Comparison of ENCODE assay signal across 8 cellular contexts in the genomic region with DNA sequence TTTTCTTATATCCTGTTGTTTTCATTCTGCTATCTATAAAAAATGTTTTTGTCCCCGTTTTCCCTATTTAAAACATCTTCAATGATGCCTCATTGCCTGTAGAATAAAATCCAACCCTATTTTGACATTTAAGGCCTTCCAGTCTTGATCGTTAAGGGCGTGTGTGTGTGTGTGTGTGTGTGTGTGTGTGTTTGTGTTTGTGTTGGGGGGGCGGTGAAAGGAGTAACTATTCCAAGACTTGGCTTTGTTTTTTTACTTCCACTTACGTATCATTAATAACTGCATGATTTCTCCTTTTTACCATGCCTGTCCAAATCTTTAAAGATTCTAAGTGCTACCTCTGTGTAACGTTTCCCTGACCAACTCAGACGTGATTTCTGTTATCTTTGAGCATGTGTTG. TPM values are rescaled to one million over a fixed set of nuclear protein-coding genes. Genes with fewer than 3 reads are reported as not detected.
A peak's percentile ranks its signal among the peaks of the same experiment; 100 is the strongest.
DNase-seq lines count a peak whose midpoint lies in the region; ATAC-seq and TF ChIP-seq lines count a peak whose summit lies in the region.

No MANE protein-coding gene starts in this region.

- peak in 4 of 5 donors; percentile 1 to 39 (median 14) for DNase-seq in CD4-positive, alpha-beta memory T cell
- no peak for DNase-seq in MCF 10A (ENCODE audit: unreplicated experiment)
- DNase-seq in left colon: no peak
- no peak for DNase-seq in HuH-7 (ENCODE audit: low spot score)
- DNase-seq in NCI-H1436 (lab: John Stamatoyannopoulos, UW): no peak

- H3K79me2 ChIP-seq in Loucy (ENCODE audit: insufficient read depth, low read length): peaks cover 91% of the 10 kb centered on the region

- H3K9me3 ChIP-seq in CD4-positive, alpha-beta memory T cell (ENCODE audit: control insufficient read depth in 1 of 2, low read length in 2 of 2): no peaks in the 10 kb centered on the region
- no peaks in the 10 kb centered on the region for H3K9me3 ChIP-seq in Loucy (ENCODE audit: insufficient read depth, low read depth, low read length)
- no peaks in the 10 kb centered on the region for H3K9me3 ChIP-seq in mononuclear cell (ENCODE audit: low read depth, low read length)

- no peak overlapping the region for H2AFZ ChIP-seq in Loucy (ENCODE audit: low read length)

- TF ChIP-seq CTCF in Loucy (conservative IDR thresholded peaks at IDR 0.05; ENCODE audit: low read length) (no peak), MCF 10A (IDR thresholded peaks at IDR 0.05; ENCODE audit: unreplicated experiment) (no peak)

- peak overlapping the region; percentile 86 for H3K4me2 ChIP-seq in Loucy (ENCODE audit: low read depth, low read length, poor library complexity, severe bottlenecking)

- BruUV-seq in MCF 10A (replicated peaks; lab: Mats Ljungman, UMichigan): no TSS peak

- peak overlapping the region; percentile 99 to 100 (median 100) for H3K4me3 Mint-ChIP-seq in CD4-positive, alpha-beta memory T cell
- H3K4me3 Mint-ChIP-seq in MCF 10A (ENCODE audit: unreplicated experiment): peak overlapping the region; percentile 95

- H3K36me3 ChIP-seq in CD4-positive, alpha-beta memory T cell (ENCODE audit: insufficient read depth, low read length): peaks cover 12% of the 10 kb centered on the region
- peaks cover 7% of the 10 kb centered on the region; the same call in 1 of the 2 replicates for H3K36me3 ChIP-seq in Loucy (ENCODE audit: insufficient read depth, low read length)

- ATAC-seq in left colon (no peak), HG02884 (IDR thresholded peaks at IDR 0.05; ENCODE audit: unreplicated experiment) (no peak)

- peaks cover 19 to 49% of the 10 kb centered on the region in 2 donors for H3K36me3 Mint-ChIP-seq in CD4-positive, alpha-beta memory T cell
- peaks cover 19% of the 10 kb centered on the region for H3K36me3 Mint-ChIP-seq in MCF 10A (ENCODE audit: insufficient read depth, unreplicated experiment)

- intact Hi-C loops in CD4-positive, alpha-beta memory T cell (cut with micrococcal nuclease): loop anchor here (1.0 to 2.0 kb wide), 2 partner anchors 55 to 934 kb away; a partner anchor contains a TSS
- intact Hi-C loops in MCF 10A (cut with micrococcal nuclease) (no loop called here), left colon (cut with DNase I, micrococcal nuclease) (no loop called here)

- H3K27ac Mint-ChIP-seq in CD4-positive, alpha-beta memory T cell: peak overlapping the region; percentile 90 to 100 (median 99)
- peak overlapping the region; percentile 98 for H3K27ac Mint-ChIP-seq in MCF 10A (ENCODE audit: low read depth, unreplicated experiment)

- H3K27ac ChIP-seq in CD4-positive, alpha-beta memory T cell (ENCODE audit: low read depth, low read length): peak overlapping the region; percentile 84

- no peaks in the 10 kb centered on the region for H3K27me3 ChIP-seq in CD4-positive, alpha-beta memory T cell (ENCODE audit: insufficient read depth, low read length)
- no peaks in the 10 kb centered on the region for H3K27me3 ChIP-seq in Loucy (ENCODE audit: insufficient read depth, low read length, poor library complexity, severe bottlenecking)
- no peaks in the 10 kb centered on the region for H3K27me3 ChIP-seq in mononuclear cell (ENCODE audit: insufficient read depth, low read length)

- peaks cover 53% of the 10 kb centered on the region for H4K20me1 ChIP-seq in Loucy (ENCODE audit: insufficient read depth, low read length, poor library complexity, severe bottlenecking)

- POLR2A ChIA-PET in CD4-positive, alpha-beta memory T cell (lab: Charles Lee; ENCODE audit: partially characterized antibody): interaction anchor here (1.3 to 2.2 kb wide), 2 partner anchors 54 to 276 kb away, joined by 4 to 7 read pairs; a partner anchor contains a TSS
- POLR2A ChIA-PET in MCF 10A (lab: Yijun Ruan, JAX): interaction anchor here (0.7 to 2.8 kb wide), 3 partner anchors 80 to 279 kb away, joined by 3 to 14 read pairs (median 3); a partner anchor contains a TSS

- peak overlapping the region; percentile 92 to 96 for H3K4me3 ChIP-seq in CD4-positive, alpha-beta memory T cell (ENCODE audit: low read length in 2 of 2)
- H3K4me3 ChIP-seq in Loucy (ENCODE audit: low read length, poor library complexity, severe bottlenecking) (peak overlapping the region; percentile 90), mononuclear cell (ENCODE audit: low read length) (peak overlapping the region; percentile 98)

- H3K4me1 Mint-ChIP-seq in CD4-positive, alpha-beta memory T cell: peaks cover 39 to 78% (median 59%) of the 10 kb centered on the region in 4 donors
- H3K4me1 Mint-ChIP-seq in MCF 10A (ENCODE audit: insufficient read depth, unreplicated experiment): peaks cover 28% of the 10 kb centered on the region

- H3F3A ChIP-seq in Loucy (ENCODE audit: low read depth): no peaks in the 10 kb centered on the region

- no peaks in the 10 kb centered on the region for H3K9me3 Mint-ChIP-seq in CD4-positive, alpha-beta memory T cell
- H3K9me3 Mint-ChIP-seq in MCF 10A (ENCODE audit: unreplicated experiment): no peaks in the 10 kb centered on the region

- H3K4me1 ChIP-seq in CD4-positive, alpha-beta memory T cell (ENCODE audit: insufficient read depth, low read length): peaks cover 73% of the 10 kb centered on the region
- H3K4me1 ChIP-seq in Loucy (ENCODE audit: insufficient read depth, low read length, poor library complexity, severe bottlenecking): peaks cover 58% of the 10 kb centered on the region
- H3K4me1 ChIP-seq in mononuclear cell (ENCODE audit: insufficient read depth, low read length): peaks cover 27% of the 10 kb centered on the region

- no peaks in the 10 kb centered on the region for H3K9me2 ChIP-seq in Loucy (replicated peaks; ENCODE audit: low read depth, low read length)

- H3K9ac ChIP-seq in Loucy (ENCODE audit: low read depth, low read length, poor library complexity, severe bottlenecking): peak overlapping the region; percentile 84

- CTCF ChIA-PET in CD4-positive, alpha-beta memory T cell (lab: Charles Lee; ENCODE audit: partially characterized antibody): no interaction called here
- CTCF ChIA-PET in MCF 10A (lab: Yijun Ruan, JAX): no interaction called here

- H3K27me3 Mint-ChIP-seq in CD4-positive, alpha-beta memory T cell: no peaks in the 10 kb centered on the region
- H3K27me3 Mint-ChIP-seq in MCF 10A (ENCODE audit: insufficient read depth, unreplicated experiment): no peaks in the 10 kb centered on the region

RNA-seq across cellular contexts. Expression of a gene that starts 0.8 kb away (rescaled TPM):
- total RNA-seq in CD4-positive, alpha-beta memory T cell: 10 to 100 TPM; 27.9 to 36.0 TPM
- polyA plus RNA-seq in CD4-positive, alpha-beta memory T cell: 10 to 100 TPM; 10.4 to 18.1 TPM
- total RNA-seq in MCF 10A (2022) (30.4 and 38.4 TPM in 2 replicates), mononuclear cell (25.7 TPM), left colon (10 to 100 TPM; 17.3 to 19.1 TPM)

RNA-seq across cellular contexts. Expression of a gene that starts 1.0 kb away (rescaled TPM):
- total RNA-seq in CD4-positive, alpha-beta memory T cell: 10 to 100 TPM; 36.4 to 41.0 TPM
- 10 to 100 TPM; 12.8 to 14.0 TPM for polyA plus RNA-seq in CD4-positive, alpha-beta memory T cell
- 41.3 and 44.4 TPM in 2 replicates for total RNA-seq in MCF 10A (2022)
- total RNA-seq in mononuclear cell: 63.6 TPM
- 10 to 100 TPM; 21.7 to 23.9 TPM for total RNA-seq in left colon

RNA-seq across cellular contexts. Expression of a gene that starts 55.0 kb away (rescaled TPM):
- 1 to 10 TPM; 6.1 to 7.2 TPM for total RNA-seq in CD4-positive, alpha-beta memory T cell
- polyA plus RNA-seq in CD4-positive, alpha-beta memory T cell: 10 to 100 TPM in 1 of 2 donors, 1 to 10 TPM in 1; 6.1 to 10.5 TPM
- 10.5 and 14.1 TPM in 2 replicates for total RNA-seq in MCF 10A (2022)
- 7.5 TPM for total RNA-seq in mononuclear cell
- total RNA-seq in left colon: 1 to 10 TPM; 6.9 TPM

RNA-seq across cellular contexts. Expression of a gene that starts 55.3 kb away (rescaled TPM):
- total RNA-seq in CD4-positive, alpha-beta memory T cell: 1 to 10 TPM; 6.3 to 7.9 TPM
- 1 to 10 TPM; 6.2 to 9.3 TPM for polyA plus RNA-seq in CD4-positive, alpha-beta memory T cell
- total RNA-seq in MCF 10A (2022) (25.4 and 28.4 TPM in 2 replicates), mononuclear cell (15.0 TPM), left colon (1 to 10 TPM; 4.4 to 6.1 TPM)

Comparison
In these comparisons a context has a peak if more than half of its experiments do, and no peak if none do; other contexts are left out.
1. DNase-seq: peak in CD4-positive, alpha-beta memory T cell (4 of 5); none in MCF 10A (single experiment), left colon (0 of 2), HuH-7 (single experiment) and NCI-H1436 (single experiment).
2. Peak in every context shown above with its lines, with median percentiles within 50 percentile points of each other: H3K4me3 ChIP-seq.